Comparison of ENCODE assay signal across 11 cellular contexts in the genomic region with DNA sequence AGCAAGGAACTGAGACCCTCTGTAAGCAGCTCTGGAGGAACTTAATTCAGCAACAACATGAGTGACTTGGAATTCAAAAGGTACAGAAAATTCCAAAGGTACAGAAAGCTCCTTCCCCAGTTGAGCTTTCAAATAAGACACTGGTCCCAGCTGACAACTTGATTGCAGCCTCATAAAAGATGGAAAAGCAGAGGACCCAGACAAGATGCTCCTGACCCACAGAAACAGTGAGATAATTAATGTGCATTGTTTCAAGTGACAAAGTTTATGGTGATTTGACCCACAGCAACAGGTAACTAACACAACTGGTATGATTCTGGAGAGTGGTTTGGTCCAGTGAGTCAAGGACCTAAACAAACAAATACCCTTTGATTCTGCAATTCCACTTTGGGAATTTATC.
"Had no signal": no experiment of that assay in that cellular context is flagged by ENCODE, and none has a peak within 500 bp of the region (broad histone marks: within the 10 kb centered on the region; RNA-seq: fewer than 3 reads in every experiment).

No MANE protein-coding gene starts in this region.

- H3K4me1 ChIP-seq: adrenal gland, ascending aorta, body of pancreas, breast epithelium had no signal

- H3K4me3 ChIP-seq: adrenal gland, ascending aorta, body of pancreas, breast epithelium, cardiac muscle cell had no signal

- ATAC-seq: activated naive CD4-positive, alpha-beta T cell treated with anti-CD3 and anti-CD28 coated beads, Interleukin-2, amount 50 U/mL, for 72 hours; activated naive CD8-positive, alpha-beta T cell treated with anti-CD3 and anti-CD28 coated beads, Interleukin-2, amount 50 U/mL, for 24 hours; activated T-cell treated with anti-CD3 and anti-CD28 coated beads, Interleukin-2, amount 50 U/mL, for 4 hours; activated T-cell treated with anti-CD3 and anti-CD28 coated beads, Interleukin-2, amount 50 U/mL, for 72 hours; activated T-helper 17 cell treated with anti-CD3 and anti-CD28 coated beads, Interleukin-2, amount 50 U/mL, for 72 hours; body of pancreas had no signal

- H3K36me3 ChIP-seq: adrenal gland, ascending aorta, brain microvascular endothelial cell, breast epithelium, cardiac muscle cell had no signal

- H3K9me3 ChIP-seq: adrenal gland, ascending aorta, body of pancreas, breast epithelium had no signal

- H3K27ac ChIP-seq: adrenal gland, ascending aorta, body of pancreas, brain microvascular endothelial cell, breast epithelium, cardiac muscle cell had no signal
